In the genomic region with DNA sequence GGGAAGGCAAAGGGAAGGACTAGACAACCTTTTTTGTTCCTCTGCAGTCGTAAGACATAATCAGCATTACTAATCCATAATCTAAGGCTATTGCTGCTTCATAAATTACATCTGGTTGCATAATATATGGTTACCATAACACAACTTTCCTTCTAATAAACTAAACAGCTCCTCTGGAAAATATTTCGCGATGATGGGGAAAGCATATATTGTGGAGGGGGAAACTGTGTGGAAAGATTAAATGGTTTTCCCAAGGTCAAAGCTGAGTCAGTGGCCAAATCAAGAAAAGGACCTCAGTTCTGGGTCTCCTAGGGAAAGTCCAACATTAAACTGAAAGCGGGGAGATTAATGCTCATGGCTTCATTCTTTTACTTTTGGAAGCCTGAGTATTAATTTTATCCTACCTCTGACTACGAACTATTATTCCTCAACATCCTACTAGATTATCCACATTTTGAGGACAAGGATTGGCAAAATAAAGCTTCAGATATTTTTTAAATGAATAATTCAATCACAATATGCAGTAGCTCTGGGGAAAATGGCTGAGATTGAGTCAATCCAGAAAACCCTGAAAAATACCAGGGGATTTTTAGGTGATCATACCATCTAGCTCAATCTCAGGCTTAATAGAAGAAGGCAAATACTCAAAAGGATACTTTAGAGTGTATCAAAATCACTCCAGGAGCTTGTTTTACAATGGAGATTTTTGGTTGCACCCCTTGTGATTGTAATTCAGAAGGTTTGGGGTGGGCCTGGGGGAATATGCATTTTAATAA, we compare ENCODE assay signal across 22 cellular contexts. TPM values are rescaled to one million over a fixed set of nuclear protein-coding genes. Genes with fewer than 3 reads are reported as not detected.
A peak's percentile ranks its signal among the peaks of the same experiment; 100 is the strongest.
DNase-seq lines count a peak whose midpoint lies in the region; ATAC-seq, FAIRE-seq and TF ChIP-seq lines count a peak whose summit lies in the region.
"Had no signal": no experiment of that assay in that cellular context is flagged by ENCODE, and none has a peak within 500 bp of the region (broad histone marks: within the 10 kb centered on the region; RNA-seq: fewer than 3 reads in every experiment).

No MANE protein-coding gene starts in this region.

- BruUV-seq in GM12878 (replicated peaks; lab: Mats Ljungman, UMichigan) = no TSS peak

- no peak overlapping the region; the same call in 1 of the 2 replicates for H3K4me2 ChIP-seq in GM12878 (ENCODE audit: control insufficient read depth, insufficient read depth)
- H3K4me2 ChIP-seq: BLaER1 had no signal

- in situ Hi-C loops in GM12878 (cut with MboI) = no loop called here

- intact Hi-C loops in GM12878 (cut with micrococcal nuclease; ENCODE audit: unreplicated experiment) = no loop called here
- intact Hi-C loops in aorta (cut with DNase I) = no loop called here

- H2AFZ ChIP-seq in GM12878 (ENCODE audit: control insufficient read depth, low read depth, low read length) = no peak overlapping the region

- H3K79me2 ChIP-seq in GM12878 (ENCODE audit: control insufficient read depth, insufficient read depth, low read length) = no peaks in the 10 kb centered on the region

- H3K9me3 ChIP-seq in GM12878 (replicated peaks; ENCODE audit: control insufficient read depth, insufficient read depth, low read length) (no peaks in the 10 kb centered on the region), Peyer's patch (no peaks in the 10 kb centered on the region), aorta (ENCODE audit: control insufficient read depth, low read length) (no peaks in the 10 kb centered on the region)
- H3K9me3 ChIP-seq: BLaER1, colonic mucosa, thyroid gland had no signal

- SMC1A ChIA-PET in GM12878 (lab: Charles Lee; ENCODE audit: uncharacterized antibody, unreplicated experiment) = interaction anchor here (0.9 to 3.9 kb wide), 33 partner anchors 9 to 248 kb away, joined by 3 to 52 read pairs (median 6); a partner anchor contains a TSS

- no peaks in the 10 kb centered on the region for H4K20me1 ChIP-seq in GM12878 (ENCODE audit: control insufficient read depth, insufficient read depth)
- H4K20me1 ChIP-seq: BLaER1 had no signal

- 26% methylated on average over 5 of the region's 5 CpGs for WGBS in GM12878 (ENCODE audit: insufficient coverage, insufficient replicate concordance, low lambda C conversion rate, missing lambda C conversion rate)
- WGBS in aorta, 2 donors = 91 to 92% methylated on average over 5 of the region's 5 CpGs

- H3K36me3 ChIP-seq in GM12878 (ENCODE audit: control insufficient read depth in 2 of 2, insufficient read depth in 2 of 2, low read length in 1 of 2) (peaks cover 0 to 2% of the 10 kb centered on the region in 2 experiments; a peak in 1 of 4 replicates), Peyer's patch (no peaks in the 10 kb centered on the region), aorta (ENCODE audit: control insufficient read depth in 1 of 2, insufficient read depth in 2 of 2, low read length in 1 of 2) (no peaks in the 10 kb centered on the region)
- H3K36me3 ChIP-seq: BLaER1, colonic mucosa, thyroid gland had no signal

- peaks cover 22% of the 10 kb centered on the region for H3K4me1 ChIP-seq in GM12878 (ENCODE audit: control insufficient read depth, insufficient read depth, low read length)
- no peaks in the 10 kb centered on the region for H3K4me1 ChIP-seq in Peyer's patch
- H3K4me1 ChIP-seq in aorta (ENCODE audit: control insufficient read depth in 1 of 2, insufficient read depth in 2 of 2, low read length in 2 of 2) = peaks cover 0 to 9% of the 10 kb centered on the region in 2 donors
- H3K4me1 ChIP-seq: colonic mucosa had no signal

- H3K27ac ChIP-seq in GM12878 (ENCODE audit: control insufficient read depth, insufficient read depth) (no peak overlapping the region), Peyer's patch (no peak overlapping the region), aorta (ENCODE audit: low read depth in 1 of 2, low read length in 2 of 2) (no peak overlapping the region)
- H3K27ac ChIP-seq: BLaER1, colonic mucosa, thyroid gland had no signal

- peak; percentile 20 to 27 for ATAC-seq in activated CD4-positive, CD25-positive, alpha-beta regulatory T cell treated with anti-CD3 and anti-CD28 coated beads, Interleukin-2, amount 50 U/mL, for 24 hours
- peak; percentile 29 for ATAC-seq in HG02852 (IDR thresholded peaks at IDR 0.05; ENCODE audit: unreplicated experiment)
- ATAC-seq in GM12878 = peak; percentile 42
- no peak for ATAC-seq in GM18519 (IDR thresholded peaks at IDR 0.05; ENCODE audit: low FRiP score, unreplicated experiment)
- no peak for ATAC-seq in aorta (ENCODE audit: low FRiP score)

- POLR2A ChIA-PET in GM12878 (lab: Charles Lee) = interaction anchor here (0.5 to 3.4 kb wide), 17 partner anchors 9 to 128 kb away, joined by 3 to 22 read pairs (median 5); a partner anchor contains a TSS

- CTCF ChIA-PET in GM12878 (lab: Yijun Ruan, JAX) = interaction anchor here (1.0 to 2.6 kb wide), 11 partner anchors 9 to 138 kb away, joined by 3 to 13 read pairs (median 4); no protein-coding TSS in a partner anchor

- FAIRE-seq in GM12878 (lab: Jason Lieb, UNC) = no peak
- FAIRE-seq: bronchial epithelial cell, small intestine had no signal

- H3K4me3 ChIP-seq in AG09309 (ENCODE audit: control insufficient read depth, low read depth, low read length) = no peak overlapping the region
- no peak overlapping the region for H3K4me3 ChIP-seq in GM12878
- no peak overlapping the region for H3K4me3 ChIP-seq in Peyer's patch
- H3K4me3 ChIP-seq in aorta (ENCODE audit: low read length in 2 of 2) = no peak overlapping the region
- H3K4me3 ChIP-seq: BLaER1, colonic mucosa, SK-N-MC, thyroid gland had no signal

- TF ChIP-seq CTCF in AG09309 (IDR thresholded peaks at IDR 0.05; ENCODE audit: control insufficient read depth, insufficient read depth, low read depth, low read length, missing control alignments) (no peak), GM12878 (IDR thresholded peaks at IDR 0.05 in 2 of 3, conservative IDR thresholded peaks at IDR 0.05 in 1 of 3; ENCODE audit: control insufficient read depth in 2 of 3, extremely low read depth in 1 of 3, insufficient read depth in 1 of 3, low read depth in 3 of 3, low read length in 3 of 3) (no peak), Peyer's patch (IDR thresholded peaks at IDR 0.05) (no peak)

- no peak for TF ChIP-seq EP300 in GM12878 (IDR thresholded peaks at IDR 0.05; ENCODE audit: borderline replicate concordance in 1 of 2, control insufficient read depth in 1 of 2, low read depth in 2 of 2, low read length in 2 of 2)

- H3K27me3 ChIP-seq in GM12878 (replicated peaks in 1 of 2; ENCODE audit: control insufficient read depth in 2 of 2, insufficient read depth in 2 of 2, low read length in 1 of 2) (no peaks in the 10 kb centered on the region), Peyer's patch (no peaks in the 10 kb centered on the region), aorta (ENCODE audit: control insufficient read depth in 1 of 2, insufficient read depth in 2 of 2, low read length in 1 of 2) (no peaks in the 10 kb centered on the region)
- H3K27me3 ChIP-seq: BLaER1, colonic mucosa, thyroid gland had no signal

- TF ChIP-seq RAD21 in GM12878 (IDR thresholded peaks at IDR 0.05; ENCODE audit: insufficient read depth, low read depth, low read length) = no peak

- RAD21 ChIA-PET in GM12878 (lab: Charles Lee; ENCODE audit: unreplicated experiment) = interaction anchor here (0.6 to 3.6 kb wide), 30 partner anchors 9 to 249 kb away, joined by 3 to 42 read pairs (median 4); a partner anchor contains a TSS

- no peak for DNase-seq in activated CD4-positive, CD25-positive, alpha-beta regulatory T cell treated with anti-CD3 and anti-CD28 coated beads, Interleukin-2, amount 50 U/mL, for 72 hours
- DNase-seq in AG09309 (ENCODE audit: low read depth) (peak; percentile 5), GM12878 (ENCODE audit: low read depth, low spot score) (no peak), Peyer's patch (no peak), aorta (no peak)
- DNase-seq: activated CD4-positive, CD25-positive, alpha-beta regulatory T cell; amniotic stem cell; colonic mucosa; glutamatergic neuron; NCI-H146; NCI-H526; nucleus accumbens; small intestine; stimulated activated CD4-positive, alpha-beta T cell treated with anti-CD3 and anti-CD28 coated beads, Interleukin-2, amount 100 ng/mL, for 24 hours; stimulated activated naive CD4-positive, alpha-beta T cell had no signal

- H3K9ac ChIP-seq in GM12878 (ENCODE audit: control insufficient read depth, insufficient read depth, low read length) = no peak overlapping the region
- H3K9ac ChIP-seq: BLaER1 had no signal

- TF ChIP-seq POLR2A in GM12878 (IDR thresholded peaks at IDR 0.05; ENCODE audit: low read depth, low read length) (no peak), Peyer's patch (IDR thresholded peaks at IDR 0.05) (no peak)

TF ChIP-seq in GM12878, 131 proteins besides CTCF, POLR2A, EP300 and RAD21 (continues in another document):
- TF ChIP-seq SRF (IDR thresholded peaks at IDR 0.05; ENCODE audit: low read depth in 2 of 2, low read length in 2 of 2) (no peak), EED (IDR thresholded peaks at IDR 0.05; ENCODE audit: low read depth) (0 out of 2 replicates have a peak, but pooled peaks have one; percentile 1), JUNB (IDR thresholded peaks at IDR 0.05) (peak; percentile 76)

RNA-seq across cellular contexts. Expression of a gene that starts 33.8 kb away (rescaled TPM):
- total RNA-seq in GM12878 (2013; cell fraction: nucleolus; rRNA removed) = 287 and 297 TPM in 2 replicates
- total RNA-seq in GM12878 (2014; rRNA removed) (79.5 and 93.8 TPM in 2 replicates), GM12878 (2014; rRNA removed; fragmentation: Illumina TruSeq; extraction: Trizol) (108 and 112 TPM in 2 replicates), GM12878 (2021) (73.3 and 74.2 TPM in 2 replicates), Peyer's patch (100 to 1,000 TPM in 1 of 4 donors, 10 to 100 TPM in 3; 47.3 to 123 (median 56.3) TPM), aorta (10 to 100 TPM; 26.5 to 30.0 TPM)
- polyA plus RNA-seq in GM12878 (2011; ENCODE audit: low read depth) = 16.7 TPM
- polyA plus RNA-seq in GM12878 (2011; rRNA removed) (78.5 and 140 TPM in 2 replicates), GM12878 (2014; fragmentation: Illumina TruSeq; extraction: Trizol) (55.3 and 75.5 TPM in 2 replicates), GM12878 (2014; fragmentation: Nextera tagmentation; extraction: Ambion mirVana) (10 to 100 TPM; 21.2 to 28.2 TPM), GM12878 (2014; rRNA removed) (27.6 and 35.5 TPM in 2 replicates), GM12878 (2016; fragmentation: Nextera tagmentation; extraction: Ambion mirVana) (10 to 100 TPM; 46.2 to 52.1 TPM), aorta (10 to 100 TPM; 17.1 to 17.4 TPM)
- polyA plus RNA-seq in GM12878 (2011; cell fraction: cytosol; rRNA removed) = 21.6 and 28.7 TPM in 2 replicates
- polyA plus RNA-seq in GM12878 (2011; cell fraction: nucleus; rRNA removed) = 22.5 and 24.8 TPM in 2 replicates
- polyA plus RNA-seq in GM12878 (2012) = 34.8 and 37.2 TPM in 2 replicates
- 64.3 and 113 TPM in 2 replicates for polyA minus RNA-seq in GM12878 (2011; rRNA and poly(A)+ RNA removed)
- polyA minus RNA-seq in GM12878 (2011; cell fraction: cytosol; rRNA and poly(A)+ RNA removed) = 42.9 and 44.6 TPM in 2 replicates
- 38.0 and 57.0 TPM in 2 replicates for polyA minus RNA-seq in GM12878 (2011; cell fraction: nucleus; rRNA and poly(A)+ RNA removed)

Comparison
In these comparisons a context has a peak if more than half of its experiments do, and no peak if none do; other contexts are left out.
1. ATAC-seq: peak in activated CD4-positive, CD25-positive, alpha-beta regulatory T cell treated with anti-CD3 and anti-CD28 coated beads, Interleukin-2, amount 50 U/mL, for 24 hours (2 of 2), HG02852 (single experiment) and GM12878 (single experiment); none in GM18519 (single experiment) and aorta (single experiment).